20 cellular contexts compared by ENCODE assay signal in the genomic region with DNA sequence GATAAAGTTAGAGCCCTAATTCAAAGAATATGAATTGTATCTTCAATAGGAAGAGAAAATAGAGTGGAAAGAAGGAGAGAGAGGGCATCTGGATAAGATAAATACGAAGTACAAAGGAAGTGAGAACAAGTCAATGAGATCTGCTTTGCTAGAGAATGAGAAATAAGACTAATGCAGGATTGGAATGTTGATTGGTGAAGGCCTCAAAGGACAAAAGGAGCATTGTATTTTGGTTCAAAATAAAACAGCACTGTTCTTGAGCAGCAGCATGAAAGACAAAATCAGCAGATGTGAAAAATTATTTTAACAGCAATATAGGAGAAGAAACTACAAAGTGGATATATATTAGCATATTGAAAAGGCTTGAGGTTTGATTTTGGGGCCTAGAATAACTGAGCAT. TPM values are rescaled to one million over a fixed set of nuclear protein-coding genes. Genes with fewer than 3 reads are reported as not detected.
DNase-seq lines count a peak whose midpoint lies in the region; ATAC-seq and TF ChIP-seq lines count a peak whose summit lies in the region.
"Had no signal": no experiment of that assay in that cellular context is flagged by ENCODE, and none has a peak within 500 bp of the region (broad histone marks: within the 10 kb centered on the region; RNA-seq: fewer than 3 reads in every experiment).

No MANE protein-coding gene starts in this region.

- no peaks in the 10 kb centered on the region for H3K79me2 ChIP-seq in GM23338 (replicated peaks; ENCODE audit: insufficient read depth)

- no peak overlapping the region for H2AFZ ChIP-seq in GM23338

- H3K36me3 ChIP-seq in GM23338 (ENCODE audit: insufficient read depth) (peaks cover 3% of the 10 kb centered on the region), upper lobe of right lung (no peaks in the 10 kb centered on the region)
- H3K36me3 ChIP-seq: BE2C, MG63 had no signal

- H3K27me3 Mint-ChIP-seq in GM23338 (ENCODE audit: insufficient read depth, low read depth, poor library complexity): no peaks in the 10 kb centered on the region
- H3K27me3 Mint-ChIP-seq: CD4-positive, alpha-beta T cell had no signal

- ATAC-seq in GM23338 (no peak), GM21381 (IDR thresholded peaks at IDR 0.05; ENCODE audit: unreplicated experiment) (no peak), upper lobe of right lung (no peak)

- no peak overlapping the region for H3K4me3 ChIP-seq in GM23338
- H3K4me3 ChIP-seq in upper lobe of right lung: no peak overlapping the region
- H3K4me3 ChIP-seq: MG63 had no signal

- H3K9me3 Mint-ChIP-seq in GM23338: peaks cover 3% of the 10 kb centered on the region; the same call in 1 of the 3 replicates
- H3K9me3 Mint-ChIP-seq: CD4-positive, alpha-beta T cell; H9 had no signal

- no peak overlapping the region for H3K4me3 Mint-ChIP-seq in GM23338
- H3K4me3 Mint-ChIP-seq: CD4-positive, alpha-beta T cell; H9 had no signal

- H3K9me3 ChIP-seq in upper lobe of right lung: no peaks in the 10 kb centered on the region
- H3K9me3 ChIP-seq: BE2C, MG63 had no signal

- no peak overlapping the region for H3K4me2 ChIP-seq in GM23338

- H3K4me1 ChIP-seq in GM23338 (ENCODE audit: insufficient read depth) (peaks cover 13% of the 10 kb centered on the region), upper lobe of right lung (no peaks in the 10 kb centered on the region)
- H3K4me1 ChIP-seq: BE2C had no signal

- H3F3A ChIP-seq in GM23338 (replicated peaks; ENCODE audit: low read depth): no peaks in the 10 kb centered on the region

- H3K27ac Mint-ChIP-seq in GM23338: peak overlapping the region; percentile 3; the same call in 1 of the 2 replicates
- H3K27ac Mint-ChIP-seq: CD4-positive, alpha-beta T cell; H9 had no signal

- no peak for DNase-seq in GM23338 (ENCODE audit: low spot score)
- DNase-seq in caudate nucleus (lab: John Stamatoyannopoulos, UW): peak in 1 of 61 donors; percentile 5
- DNase-seq in medulla oblongata (ENCODE audit: extremely low spot score): peak; percentile 68
- no peak for DNase-seq in NCI-H748 treated with DMSO at 0.1 percent for 48 hours (lab: John Stamatoyannopoulos, UW)
- DNase-seq in upper lobe of right lung: no peak
- DNase-seq: BE2C; CD4-positive, alpha-beta T cell; DMS79 treated with DMSO at 0.1 percent for 48 hours; H9; Karpas-422; MG63; NCI-H1092 treated with DMSO at 0.1 percent for 48 hours; NCI-H2081 treated with DMSO at 0.1 percent for 48 hours; NCI-H510A; NCI-H82 had no signal

- H4K20me1 ChIP-seq in GM23338 (replicated peaks; ENCODE audit: insufficient read depth): no peaks in the 10 kb centered on the region

- no peaks in the 10 kb centered on the region for H3K36me3 Mint-ChIP-seq in GM23338 (ENCODE audit: low read depth)

- TF ChIP-seq CTCF in GM23338 (conservative IDR thresholded peaks at IDR 0.05; ENCODE audit: low read depth in 2 of 2): no peak
- TF ChIP-seq CTCF in upper lobe of right lung (IDR thresholded peaks at IDR 0.05): no peak

- H3K9me2 ChIP-seq in GM23338 (ENCODE audit: insufficient read depth): no peaks in the 10 kb centered on the region

- intact Hi-C loops in upper lobe of right lung (cut with DNase I): no loop called here

- H3K4me1 Mint-ChIP-seq in GM23338: peaks cover 18% of the 10 kb centered on the region; the same call in 2 of the 3 replicates

- no peaks in the 10 kb centered on the region for H3K27me3 ChIP-seq in GM23338 (ENCODE audit: insufficient read depth)
- no peaks in the 10 kb centered on the region for H3K27me3 ChIP-seq in upper lobe of right lung
- H3K27me3 ChIP-seq: BE2C, MG63 had no signal

- H3K27ac ChIP-seq in GM23338 (ENCODE audit: low read depth) (no peak overlapping the region), caudate nucleus (ENCODE audit: low read depth, low read length) (peak overlapping the region; percentile 91), temporal lobe (ENCODE audit: low read depth, low read length) (peak overlapping the region; percentile 94), upper lobe of right lung (no peak overlapping the region)

TF ChIP-seq in GM23338, 12 proteins besides CTCF, POLR2A, EP300 and RAD21 (continues in another document):
- TF ChIP-seq JUNB (IDR thresholded peaks at IDR 0.05; ENCODE audit: unreplicated experiment) (no peak), CREB1 (CRISPR knock-in tag; IDR thresholded peaks at IDR 0.05; ENCODE audit: low read depth) (no peak), ETS1 (IDR thresholded peaks at IDR 0.05) (no peak), EZH2phosphoT487 (IDR thresholded peaks at IDR 0.05; ENCODE audit: unreplicated experiment) (no peak), EZH2 (IDR thresholded peaks at IDR 0.05; ENCODE audit: low read depth, unreplicated experiment) (no peak), STAT1 (IDR thresholded peaks at IDR 0.05; ENCODE audit: unreplicated experiment) (no peak), ZNF114 (CRISPR knock-in tag; IDR thresholded peaks at IDR 0.05) (no peak), POLR2AphosphoS5 (IDR thresholded peaks at IDR 0.05; ENCODE audit: low read depth) (no peak), REST (IDR thresholded peaks at IDR 0.05; ENCODE audit: unreplicated experiment) (no peak), ZNF331 (CRISPR knock-in tag; IDR thresholded peaks at IDR 0.05; ENCODE audit: low read depth) (no peak), NANOG (IDR thresholded peaks at IDR 0.05; ENCODE audit: borderline replicate concordance) (no peak)

RNA-seq across cellular contexts. Expression of gene TMEM244, which starts 5.1 kb away (rescaled TPM):
- total RNA-seq in GM23338 (2014; rRNA removed; shearing (Covaris generic)): not detected in 2 replicates
- polyA plus RNA-seq in GM23338 (2016; fragmentation: Nextera tagmentation; extraction: Ambion mirVana): not detected in 2 replicates
- total RNA-seq in temporal lobe (1.2 TPM), upper lobe of right lung (not detected)
- total RNA-seq: CD4-positive, alpha-beta T cell; G401; H9; HT-29; SK-MEL-5 had no signal

Comparison
In these comparisons a context has a peak if more than half of its experiments do, and no peak if none do; other contexts are left out.
1. H3K27ac ChIP-seq: peak in caudate nucleus (single experiment) and temporal lobe (single experiment); none in GM23338 (single experiment) and upper lobe of right lung (single experiment).